In the genomic region with DNA sequence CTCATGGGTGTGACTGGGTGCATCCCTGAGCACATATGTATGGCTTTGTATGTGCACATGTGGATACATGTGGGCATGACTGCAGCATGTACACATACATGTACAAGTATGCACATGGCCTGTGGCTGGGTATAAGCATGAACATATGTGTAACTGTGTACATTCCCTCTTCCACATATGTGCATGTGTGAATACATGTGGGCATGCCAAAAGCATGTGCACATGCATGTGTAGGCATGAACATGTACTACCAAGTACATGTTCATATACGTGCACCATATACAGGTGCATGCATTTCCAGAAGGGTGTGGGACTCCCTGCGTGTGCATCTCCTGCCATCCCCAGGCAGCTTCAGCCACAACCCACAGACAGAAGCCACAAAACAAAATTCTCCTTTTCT, we compare ENCODE assay signal across 22 cellular contexts.
"Had no signal": no experiment of that assay in that cellular context is flagged by ENCODE, and none has a peak within 500 bp of the region (broad histone marks: within the 10 kb centered on the region; RNA-seq: fewer than 3 reads in every experiment).

No MANE protein-coding gene starts in this region.

- H2AFZ ChIP-seq: hepatocyte had no signal

- H3K9me3 ChIP-seq: heart right ventricle, left ventricle myocardium inferior, pancreas, prostate gland, sigmoid colon, spleen, suprapubic skin, thoracic aorta, tibial artery, vagina had no signal

- H3K27me3 ChIP-seq: heart right ventricle, hepatocyte, pancreas, sigmoid colon, tibial artery, vagina had no signal

- DNase-seq: heart right ventricle; islet precursor cell; left ventricle myocardium inferior; mesendoderm; naive B cell; pancreas; retina; right cardiac atrium; sigmoid colon; small intestine; stimulated activated CD4-positive, alpha-beta T cell treated with anti-CD3 and anti-CD28 coated beads, Interleukin-4, amount 100 ng/mL, for 24 hours; stimulated activated naive CD4-positive, alpha-beta T cell; tibial artery had no signal

- H3K4me2 ChIP-seq: hepatocyte had no signal

- H3K79me2 ChIP-seq: hepatocyte had no signal

- H3K27ac ChIP-seq: heart right ventricle, hepatocyte, left ventricle myocardium inferior, pancreas, prostate gland, sigmoid colon, spleen, suprapubic skin, thoracic aorta, tibial artery, vagina had no signal

- H3K4me3 ChIP-seq: heart right ventricle, hepatocyte, left ventricle myocardium inferior, lung, pancreas, prostate gland, sigmoid colon, spleen, suprapubic skin, thoracic aorta, tibial artery, vagina had no signal

- H3K4me1 ChIP-seq: left ventricle myocardium inferior, prostate gland, suprapubic skin, vagina had no signal

- FAIRE-seq: pancreas, small intestine had no signal

- H3K36me3 ChIP-seq: heart right ventricle, left ventricle myocardium inferior, pancreas, prostate gland, sigmoid colon, spleen, suprapubic skin, thoracic aorta, tibial artery, vagina had no signal

- ATAC-seq: natural killer cell treated with Interleukin-12 subunit alpha and Interleukin-12 subunit beta and Interleukin-15 and Interleukin-18, amount 100 ng/mL, for 72 hours; pancreas; stimulated activated effector memory CD8-positive, alpha-beta T cell treated with anti-CD3 and anti-CD28 coated beads, Interleukin-12 subunit alpha, Interleukin-12 subunit beta, amount 100 ng/mL, for 72 hours had no signal
